15 cellular contexts compared by ENCODE assay signal in genomic region chr12:115946867-115947695, GRCh38.
A peak's percentile ranks its signal among the peaks of the same experiment; 100 is the strongest.
DNase-seq lines count a peak whose midpoint lies in the region; ATAC-seq, FAIRE-seq and TF ChIP-seq lines count a peak whose summit lies in the region.
"Had no signal": no experiment of that assay in that cellular context is flagged by ENCODE, and none has a peak within 500 bp of the region (broad histone marks: within the 10 kb centered on the region; RNA-seq: fewer than 3 reads in every experiment).

No MANE protein-coding gene starts in this region.

- ATAC-seq in GM12878 (no peak), GM19395 (IDR thresholded peaks at IDR 0.05; ENCODE audit: unreplicated experiment) (no peak)
- ATAC-seq in activated T-helper 17 cell treated with anti-CD3 and anti-CD28 coated beads, Interleukin-2, amount 50 U/mL, for 72 hours (replicated peaks): no peak

- no peaks in the 10 kb centered on the region for H3K36me3 ChIP-seq in GM12878 (ENCODE audit: control insufficient read depth in 2 of 2, insufficient read depth in 2 of 2, low read length in 1 of 2)

- no peaks in the 10 kb centered on the region for H3K9me3 ChIP-seq in GM12878 (replicated peaks; ENCODE audit: control insufficient read depth, insufficient read depth, low read length)

- RAD21 ChIA-PET in GM12878 (lab: Charles Lee; ENCODE audit: unreplicated experiment): no interaction called here

- no peak for FAIRE-seq in HTR-8/SVneo (lab: Jason Lieb, UNC)
- FAIRE-seq in GM12878 (lab: Jason Lieb, UNC): no peak
- FAIRE-seq: endometrium, GM12891 had no signal

- no peak for TF ChIP-seq EP300 in GM12878 (IDR thresholded peaks at IDR 0.05; ENCODE audit: borderline replicate concordance in 1 of 2, control insufficient read depth in 1 of 2, low read depth in 2 of 2, low read length in 2 of 2)

- in situ Hi-C loops in GM12878 (cut with MboI): no loop called here

- H3K79me2 ChIP-seq in GM12878 (ENCODE audit: control insufficient read depth, insufficient read depth, low read length): no peaks in the 10 kb centered on the region

- H3K4me1 Mint-ChIP-seq in activated T-helper 17 cell treated with anti-CD3 and anti-CD28 coated beads, Interleukin-2, amount 50 U/mL, for 72 hours: no peaks in the 10 kb centered on the region
- H3K4me1 Mint-ChIP-seq in activated CD4-positive, alpha-beta memory T cell treated with anti-CD3 and anti-CD28 coated beads for 36 hours (ENCODE audit: low read depth): no peaks in the 10 kb centered on the region
- H3K4me1 Mint-ChIP-seq: memory B cell had no signal

- no peaks in the 10 kb centered on the region for H3K27me3 ChIP-seq in GM12878 (replicated peaks in 1 of 2; ENCODE audit: control insufficient read depth in 2 of 2, insufficient read depth in 2 of 2, low read length in 1 of 2)

- POLR2A ChIA-PET in GM12878 (lab: Charles Lee): no interaction called here
- POLR2A ChIA-PET in activated CD4-positive, alpha-beta memory T cell treated with anti-CD3 and anti-CD28 coated beads for 36 hours (lab: Charles Lee): no interaction called here

- no peaks in the 10 kb centered on the region for H3K36me3 Mint-ChIP-seq in activated T-helper 17 cell treated with anti-CD3 and anti-CD28 coated beads, Interleukin-2, amount 50 U/mL, for 72 hours (ENCODE audit: low read depth)
- H3K36me3 Mint-ChIP-seq in activated CD4-positive, alpha-beta memory T cell treated with anti-CD3 and anti-CD28 coated beads for 36 hours: peaks cover 2% of the 10 kb centered on the region

- DNase-seq in EH (ENCODE audit: low read depth) (peak; percentile 39), HTR-8/SVneo (ENCODE audit: insufficient read length, low spot score) (peak; percentile 14), GM12878 (ENCODE audit: low read depth, low spot score) (no peak), lung microvascular endothelial cell (ENCODE audit: low read depth in 2 of 2) (peak; percentile 17 to 29), NCI-H1436 treated with DMSO at 0.1 percent for 48 hours (lab: John Stamatoyannopoulos, UW) (no peak)
- DNase-seq in activated CD4-positive, alpha-beta memory T cell treated with anti-CD3 and anti-CD28 coated beads for 36 hours: no peak
- DNase-seq: activated gamma-delta T cell; NCI-H2227 treated with DMSO at 0.1 percent for 48 hours; stimulated activated CD4-positive, alpha-beta T cell treated with anti-CD3 and anti-CD28 coated beads, Interleukin-12 subunit alpha, Interleukin-12 subunit beta, amount 100 ng/mL, for 4 hours had no signal

- TF ChIP-seq POLR2A in GM12878 (IDR thresholded peaks at IDR 0.05; ENCODE audit: low read depth, low read length): no peak

- H3K27ac Mint-ChIP-seq in activated T-helper 17 cell treated with anti-CD3 and anti-CD28 coated beads, Interleukin-2, amount 50 U/mL, for 72 hours: no peak overlapping the region
- H3K27ac Mint-ChIP-seq in activated CD4-positive, alpha-beta memory T cell treated with anti-CD3 and anti-CD28 coated beads for 36 hours: no peak overlapping the region
- H3K27ac Mint-ChIP-seq: memory B cell; T-helper 2 cell treated with Interferon-gamma antibody and Interleukin-4, amounts not matched to agents 5 μg/mL and 100 μg/mL, for 36 hours had no signal

- H2AFZ ChIP-seq in GM12878 (ENCODE audit: control insufficient read depth, low read depth, low read length): no peak overlapping the region

- H3K4me3 ChIP-seq in GM12878: no peak overlapping the region

- no peaks in the 10 kb centered on the region; the same call in 1 of the 2 replicates for H4K20me1 ChIP-seq in GM12878 (ENCODE audit: control insufficient read depth, insufficient read depth)

- TF ChIP-seq RAD21 in GM12878 (IDR thresholded peaks at IDR 0.05; ENCODE audit: insufficient read depth, low read depth, low read length): peak; percentile 27; the same call in 1 of the 2 replicates

- CTCF ChIA-PET in GM12878 (lab: Yijun Ruan, JAX): interaction anchor here (0.6 to 1.4 kb wide), 3 partner anchors 24 to 51 kb away, joined by 4 to 5 read pairs (median 4); no protein-coding TSS in a partner anchor
- CTCF ChIA-PET in activated CD4-positive, alpha-beta memory T cell treated with anti-CD3 and anti-CD28 coated beads for 36 hours (lab: Charles Lee): interaction anchor here (0.9 kb wide), 1 partner anchor 29 kb away, joined by 3 read pairs; no protein-coding TSS in a partner anchor

- peak in 2 of 3 experiments; percentile 49 to 54; a peak in 5 of 6 replicates for TF ChIP-seq CTCF in GM12878 (IDR thresholded peaks at IDR 0.05 in 2 of 3, conservative IDR thresholded peaks at IDR 0.05 in 1 of 3; ENCODE audit: control insufficient read depth in 2 of 3, extremely low read depth in 1 of 3, insufficient read depth in 1 of 3, low read depth in 3 of 3, low read length in 3 of 3)

- no peaks in the 10 kb centered on the region for H3K27me3 Mint-ChIP-seq in activated T-helper 17 cell treated with anti-CD3 and anti-CD28 coated beads, Interleukin-2, amount 50 U/mL, for 72 hours
- no peaks in the 10 kb centered on the region for H3K27me3 Mint-ChIP-seq in activated CD4-positive, alpha-beta memory T cell treated with anti-CD3 and anti-CD28 coated beads for 36 hours
- H3K27me3 Mint-ChIP-seq: memory B cell had no signal

- no peak overlapping the region for H3K4me3 Mint-ChIP-seq in activated T-helper 17 cell treated with anti-CD3 and anti-CD28 coated beads, Interleukin-2, amount 50 U/mL, for 72 hours
- no peak overlapping the region for H3K4me3 Mint-ChIP-seq in activated CD4-positive, alpha-beta memory T cell treated with anti-CD3 and anti-CD28 coated beads for 36 hours
- H3K4me3 Mint-ChIP-seq: memory B cell; T-helper 2 cell treated with Interferon-gamma antibody and Interleukin-4, amounts not matched to agents 5 μg/mL and 100 μg/mL, for 36 hours had no signal

- H3K9me3 Mint-ChIP-seq in activated T-helper 17 cell treated with anti-CD3 and anti-CD28 coated beads, Interleukin-2, amount 50 U/mL, for 72 hours: peaks cover 3% of the 10 kb centered on the region
- H3K9me3 Mint-ChIP-seq in activated CD4-positive, alpha-beta memory T cell treated with anti-CD3 and anti-CD28 coated beads for 36 hours: no peaks in the 10 kb centered on the region
- H3K9me3 Mint-ChIP-seq: memory B cell; T-helper 2 cell treated with Interferon-gamma antibody and Interleukin-4, amounts not matched to agents 5 μg/mL and 100 μg/mL, for 36 hours had no signal

- no peak overlapping the region for H3K9ac ChIP-seq in GM12878 (ENCODE audit: control insufficient read depth, insufficient read depth, low read length)

- no TSS peak for BruUV-seq in GM12878 (replicated peaks; lab: Mats Ljungman, UMichigan)

- 43% methylated on average over 19 of the region's 19 CpGs for WGBS in GM12878 (ENCODE audit: insufficient coverage, insufficient replicate concordance, low lambda C conversion rate, missing lambda C conversion rate)

- H3K27ac ChIP-seq in GM12878 (ENCODE audit: control insufficient read depth, insufficient read depth): no peak overlapping the region

- no peak overlapping the region for H3K4me2 ChIP-seq in GM12878 (ENCODE audit: control insufficient read depth, insufficient read depth)

- no peaks in the 10 kb centered on the region for H3K4me1 ChIP-seq in GM12878 (ENCODE audit: control insufficient read depth, insufficient read depth, low read length)

- intact Hi-C loops in GM12878 (cut with micrococcal nuclease; ENCODE audit: unreplicated experiment): no loop called here
- intact Hi-C loops in activated CD4-positive, alpha-beta memory T cell treated with anti-CD3 and anti-CD28 coated beads for 36 hours (cut with micrococcal nuclease): no loop called here

- SMC1A ChIA-PET in GM12878 (lab: Charles Lee; ENCODE audit: uncharacterized antibody, unreplicated experiment): no interaction called here

TF ChIP-seq in GM12878, 131 proteins besides CTCF, POLR2A, EP300 and RAD21:
- no peak for TF ChIP-seq E4F1 (IDR thresholded peaks at IDR 0.05; ENCODE audit: borderline replicate concordance, partially characterized antibody)
- TF ChIP-seq NFIC (IDR thresholded peaks at IDR 0.05; ENCODE audit: low read depth, low read length): no peak
- no peak for TF ChIP-seq MLLT1 (IDR thresholded peaks at IDR 0.05)
- TF ChIP-seq ZZZ3 (IDR thresholded peaks at IDR 0.05; ENCODE audit: control insufficient read depth, insufficient read length, low read depth): no peak

Comparison
In these comparisons a context has a peak if more than half of its experiments do, and no peak if none do; other contexts are left out.
1. DNase-seq: peak in EH (single experiment), HTR-8/SVneo (single experiment) and lung microvascular endothelial cell (2 of 2); none in GM12878 (single experiment), activated CD4-positive, alpha-beta memory T cell treated with anti-CD3 and anti-CD28 coated beads for 36 hours (single experiment) and NCI-H1436 treated with DMSO at 0.1 percent for 48 hours (single experiment).